8 cellular contexts compared by ENCODE assay signal in genomic region chr14:90760591-90761316, GRCh38. TPM values are rescaled to one million over a fixed set of nuclear protein-coding genes. Genes with fewer than 3 reads are reported as not detected.
DNase-seq lines count a peak whose midpoint lies in the region; ATAC-seq, FAIRE-seq and TF ChIP-seq lines count a peak whose summit lies in the region.

No MANE protein-coding gene starts in this region.

- H3K27ac Mint-ChIP-seq in CD4-positive, CD25-positive, alpha-beta regulatory T cell: no peak overlapping the region
- no peak overlapping the region for H3K27ac Mint-ChIP-seq in HFFc6

- peaks cover 29% of the 10 kb centered on the region for H3K27me3 Mint-ChIP-seq in CD4-positive, CD25-positive, alpha-beta regulatory T cell
- peaks cover 4% of the 10 kb centered on the region; the same call in 1 of the 2 replicates for H3K27me3 Mint-ChIP-seq in HFFc6 (ENCODE audit: insufficient read depth)

- no peaks in the 10 kb centered on the region for H3K36me3 ChIP-seq in CD4-positive, CD25-positive, alpha-beta regulatory T cell (ENCODE audit: control insufficient read depth, insufficient read depth, low read length)

- H3K4me1 Mint-ChIP-seq in CD4-positive, CD25-positive, alpha-beta regulatory T cell: peaks cover 7 to 25% (median 8%) of the 10 kb centered on the region in 4 donors
- H3K4me1 Mint-ChIP-seq in HFFc6 (ENCODE audit: low read depth): peaks cover 14% of the 10 kb centered on the region

- peaks cover 19% of the 10 kb centered on the region for H3K4me1 ChIP-seq in CD4-positive, CD25-positive, alpha-beta regulatory T cell (ENCODE audit: control insufficient read depth, insufficient read depth, low read length, poor library complexity, severe bottlenecking)

- H3K27me3 ChIP-seq in CD4-positive, CD25-positive, alpha-beta regulatory T cell (ENCODE audit: control insufficient read depth, insufficient read depth, low read length): peaks cover 8% of the 10 kb centered on the region

- peak; percentile 82 for TF ChIP-seq CTCF in HFFc6 (IDR thresholded peaks at IDR 0.05)

- H3K9me3 Mint-ChIP-seq in CD4-positive, CD25-positive, alpha-beta regulatory T cell: peaks cover 0 to 20% (median 8%) of the 10 kb centered on the region in 7 donors
- H3K9me3 Mint-ChIP-seq in HFFc6: peaks cover 15% of the 10 kb centered on the region

- H3K36me3 Mint-ChIP-seq in CD4-positive, CD25-positive, alpha-beta regulatory T cell: peaks cover 3% of the 10 kb centered on the region
- peaks cover 18% of the 10 kb centered on the region for H3K36me3 Mint-ChIP-seq in HFFc6 (ENCODE audit: low read depth)

- H3K27ac ChIP-seq in CD4-positive, CD25-positive, alpha-beta regulatory T cell (ENCODE audit: insufficient read depth, low read length, poor library complexity, severe bottlenecking): no peak overlapping the region

- H3K9me3 ChIP-seq in CD4-positive, CD25-positive, alpha-beta regulatory T cell (ENCODE audit: control insufficient read depth in 2 of 2, low read length in 2 of 2): peaks cover 14 to 19% of the 10 kb centered on the region in 2 experiments

- H3K4me3 Mint-ChIP-seq in CD4-positive, CD25-positive, alpha-beta regulatory T cell: peak overlapping the region in 3 of 4 donors; percentile 29 to 58 (median 38)
- H3K4me3 Mint-ChIP-seq in HFFc6: no peak overlapping the region

- no peak for DNase-seq in CD4-positive, CD25-positive, alpha-beta regulatory T cell
- DNase-seq in HFFc6 (peak; percentile 28), SHP77 (lab: John Stamatoyannopoulos, UW) (peak; percentile 43 to 46), iPS-NIHi11 (ENCODE audit: low spot score) (peak; percentile 66), frontal cortex (ENCODE audit: low spot score in 2 of 2) (no peak), GM19239 (ENCODE audit: insufficient read length, low spot score) (no peak)
- no peak for DNase-seq in effector CD8-positive, alpha-beta T cell (lab: John Stamatoyannopoulos, UW)

- FAIRE-seq in frontal cortex (lab: Jason Lieb, UNC) (no peak), GM19239 (lab: Jason Lieb, UNC) (no peak)

- ATAC-seq in CD4-positive, CD25-positive, alpha-beta regulatory T cell (ENCODE audit: low read depth in 2 of 2): no peak
- ATAC-seq in HG02678 (IDR thresholded peaks at IDR 0.05; ENCODE audit: unreplicated experiment): no peak

- no peak overlapping the region for H3K4me3 ChIP-seq in CD4-positive, CD25-positive, alpha-beta regulatory T cell (ENCODE audit: low read depth, low read length)

RNA-seq across cellular contexts. Expression of gene TTC7B, which starts 55.5 kb away (rescaled TPM):
- 7.8 TPM for total RNA-seq in CD4-positive, CD25-positive, alpha-beta regulatory T cell
- 1 to 10 TPM in 2 of 4 donors, under 1 TPM in 2; 0.88 to 1.5 (median 0.96) TPM for polyA plus RNA-seq in CD4-positive, CD25-positive, alpha-beta regulatory T cell
- total RNA-seq in HFFc6 (2021; fragmentation: NEBNext Ultra II Directional; extraction: Animal tissue kit (Norgen Biotek cat#: 25700)): 10 to 100 TPM; 34.6 to 46.9 (median 40.9) TPM
- total RNA-seq in frontal cortex: 10.6 TPM

Comparison
In these comparisons a context has a peak if more than half of its experiments do, and no peak if none do; other contexts are left out.
1. DNase-seq: peak in HFFc6 (single experiment), SHP77 (2 of 2) and iPS-NIHi11 (single experiment); none in CD4-positive, CD25-positive, alpha-beta regulatory T cell (0 of 3), frontal cortex (0 of 2), effector CD8-positive, alpha-beta T cell (single experiment) and GM19239 (single experiment).